Comparison of ENCODE assay signal across 8 cellular contexts in the genomic region with DNA sequence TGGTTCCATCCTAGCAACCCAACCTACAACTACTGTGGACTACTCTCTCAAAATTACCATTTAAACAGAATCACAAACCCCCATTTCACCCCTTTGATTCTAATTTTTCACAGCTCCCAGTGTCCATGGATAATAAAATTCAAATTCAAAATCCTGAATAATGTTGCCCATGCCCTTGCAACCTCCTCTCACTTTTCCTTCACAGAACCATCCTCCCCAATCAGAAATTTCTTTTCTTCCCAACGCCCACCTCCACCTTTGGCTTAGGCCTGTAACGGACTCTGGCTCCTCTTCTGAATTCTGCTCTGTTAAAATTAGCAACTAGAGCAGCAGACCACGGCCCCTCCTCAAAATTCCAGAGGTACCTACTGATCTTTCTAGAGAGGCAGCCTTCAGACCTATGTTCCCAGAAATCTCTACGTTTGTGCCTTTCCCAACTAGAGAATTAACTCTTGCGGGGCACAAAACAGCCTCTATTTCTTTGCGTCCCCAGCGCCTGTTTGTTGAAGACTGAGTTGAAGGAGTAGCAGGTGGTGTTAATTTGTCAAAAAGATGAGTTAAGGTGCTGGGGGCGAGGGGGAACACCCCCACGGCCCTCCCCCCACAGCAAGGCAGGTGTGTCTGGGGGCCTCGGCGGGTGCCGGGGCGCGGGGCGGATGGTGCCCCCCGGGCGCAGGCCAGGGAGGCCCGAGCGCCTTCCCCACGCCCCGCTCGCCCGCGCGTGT. TPM values are rescaled to one million over a fixed set of nuclear protein-coding genes. Genes with fewer than 3 reads are reported as not detected.
DNase-seq lines count a peak whose midpoint lies in the region; ATAC-seq and TF ChIP-seq lines count a peak whose summit lies in the region.

No MANE protein-coding gene starts in this region.

- no peak for TF ChIP-seq POLR2A in tibial nerve (IDR thresholded peaks at IDR 0.05)

- H3K36me3 Mint-ChIP-seq in activated naive CD8-positive, alpha-beta T cell = no peaks in the 10 kb centered on the region

- peak overlapping the region; percentile 70 for H2AFZ ChIP-seq in ACC112 (ENCODE audit: low read length, unreplicated experiment)

- peak overlapping the region; percentile 91; the same call in 1 of the 2 replicates for H3K27ac ChIP-seq in ACC112 (ENCODE audit: low read depth, low read length)
- peak overlapping the region; percentile 95 to 98 for H3K27ac ChIP-seq in left lung
- peak overlapping the region; percentile 88 to 96 (median 93) for H3K27ac ChIP-seq in tibial nerve

- TF ChIP-seq CTCF in left lung (IDR thresholded peaks at IDR 0.05) (no peak), tibial nerve (IDR thresholded peaks at IDR 0.05) (no peak)

- H3K27me3 ChIP-seq in ACC112 (ENCODE audit: insufficient read depth, low read length) = no peaks in the 10 kb centered on the region
- H3K27me3 ChIP-seq in left lung = no peaks in the 10 kb centered on the region
- no peaks in the 10 kb centered on the region for H3K27me3 ChIP-seq in tibial nerve

- ATAC-seq in GM19455 (IDR thresholded peaks at IDR 0.05; ENCODE audit: unreplicated experiment) (peak; percentile 1), left lung (peak; percentile 1), HG02571 (IDR thresholded peaks at IDR 0.05; ENCODE audit: unreplicated experiment) (no peak)

- peak overlapping the region; percentile 47 for H3K27ac Mint-ChIP-seq in activated naive CD8-positive, alpha-beta T cell

- DNase-seq in left lung (no peak), tibial nerve (ENCODE audit: low spot score in 2 of 2) (no peak), SHP77 (lab: John Stamatoyannopoulos, UW) (no peak), HuH-7 (ENCODE audit: low spot score) (no peak)

- peaks cover 30% of the 10 kb centered on the region for H3K27me3 Mint-ChIP-seq in activated naive CD8-positive, alpha-beta T cell

- H3K4me1 Mint-ChIP-seq in activated naive CD8-positive, alpha-beta T cell (ENCODE audit: low read depth) = peaks cover 8% of the 10 kb centered on the region

- H3K4me3 ChIP-seq in ACC112 (ENCODE audit: low read depth, low read length) (peak overlapping the region; percentile 85), left lung (peak overlapping the region; percentile 54 to 70), tibial nerve (peak overlapping the region; percentile 72 to 91 (median 86))

- H3K4me1 ChIP-seq in ACC112 (ENCODE audit: control insufficient read depth, insufficient read depth, low read length, unreplicated experiment) (peaks cover 35% of the 10 kb centered on the region), left lung (peaks cover 4 to 29% of the 10 kb centered on the region in 2 donors), tibial nerve (peaks cover 0 to 19% (median 5%) of the 10 kb centered on the region in 4 donors)

- TF ChIP-seq EP300 in tibial nerve (IDR thresholded peaks at IDR 0.05) = no peak

- peak overlapping the region; percentile 79 for H3K4me3 Mint-ChIP-seq in activated naive CD8-positive, alpha-beta T cell

- H3K36me3 ChIP-seq in ACC112 (ENCODE audit: insufficient read depth, low read length) (no peaks in the 10 kb centered on the region), left lung (no peaks in the 10 kb centered on the region), tibial nerve (no peaks in the 10 kb centered on the region)

- 14 to 31% methylated on average over 11 to 25 of the region's 25 CpGs for WGBS in tibial nerve, 2 donors

- intact Hi-C loops in left lung (cut with DNase I) = no loop called here

- H3K9me3 ChIP-seq in left lung (no peaks in the 10 kb centered on the region), tibial nerve (no peaks in the 10 kb centered on the region)

- peaks cover 36% of the 10 kb centered on the region for H3K79me2 ChIP-seq in ACC112 (ENCODE audit: control insufficient read depth, insufficient read depth, low read length, unreplicated experiment)

- H3K9me3 Mint-ChIP-seq in activated naive CD8-positive, alpha-beta T cell (ENCODE audit: low read depth) = no peaks in the 10 kb centered on the region

RNA-seq across cellular contexts. Expression of a gene that starts 0.4 kb away (rescaled TPM):
- total RNA-seq in left lung (10 to 100 TPM; 49.6 to 57.5 TPM), tibial nerve (10 to 100 TPM; 21.9 to 32.6 (median 23.2) TPM)
